1 cellular context compared by ENCODE assay signal in the genomic region with DNA sequence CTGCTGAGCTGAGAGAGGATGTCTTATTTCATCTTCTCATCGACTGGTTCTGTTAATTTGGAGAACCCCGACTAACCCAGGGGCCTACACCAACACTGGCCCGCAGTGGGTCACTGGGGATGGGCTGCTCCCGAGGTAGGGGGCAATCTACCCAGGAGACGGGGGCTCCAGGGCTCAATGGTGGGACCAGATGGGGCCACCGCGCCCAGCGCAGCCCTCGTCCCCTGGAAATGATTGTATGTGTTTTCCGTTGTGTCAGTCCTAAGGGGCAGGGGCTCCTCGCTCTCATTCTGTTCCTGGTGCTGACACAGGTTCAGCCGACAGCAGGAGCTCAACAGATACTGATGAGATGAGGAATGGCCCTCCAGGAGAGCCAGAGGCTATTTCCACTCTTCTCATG.
TF ChIP-seq lines count a peak whose summit lies in the region.

No MANE protein-coding gene starts in this region.

TF ChIP-seq in H1, 55 proteins besides CTCF, POLR2A, EP300 and RAD21:
- TF ChIP-seq CTBP2 (IDR thresholded peaks at IDR 0.05; ENCODE audit: borderline replicate concordance, insufficient read depth, insufficient read length, low read length) = no peak
- TF ChIP-seq FOSL1 (IDR thresholded peaks at IDR 0.05; ENCODE audit: insufficient read depth, low read depth, low read length) = no peak
- no peak for TF ChIP-seq POU5F1 (IDR thresholded peaks at IDR 0.05; ENCODE audit: low read depth, low read length)
- no peak for TF ChIP-seq YY1 (IDR thresholded peaks at IDR 0.05; ENCODE audit: low read depth, low read length)
- TF ChIP-seq RXRA (IDR thresholded peaks at IDR 0.05; ENCODE audit: insufficient read depth, low read depth, low read length) = no peak
- TF ChIP-seq GABPA (IDR thresholded peaks at IDR 0.05; ENCODE audit: borderline replicate concordance, insufficient read depth, low read length) = no peak
